In genomic region chr11:46526489-46527215, GRCh38 we compare ENCODE assay signal across 24 cellular contexts.
A peak's percentile ranks its signal among the peaks of the same experiment; 100 is the strongest.
DNase-seq lines count a peak whose midpoint lies in the region; ATAC-seq, FAIRE-seq and TF ChIP-seq lines count a peak whose summit lies in the region.
"Had no signal": no experiment of that assay in that cellular context is flagged by ENCODE, and none has a peak within 500 bp of the region (broad histone marks: within the 10 kb centered on the region; RNA-seq: fewer than 3 reads in every experiment).

No MANE protein-coding gene starts in this region.

- H4K20me1 ChIP-seq in mammary epithelial cell (ENCODE audit: insufficient read depth, low read length) = peaks cover 3% of the 10 kb centered on the region

- dilution Hi-C loops in mammary epithelial cell (cut with HindIII; ENCODE audit: low sequenced_read_pairs) = no loop called here

- H3K27me3 ChIP-seq in mammary epithelial cell (ENCODE audit: insufficient read depth, low read length) (no peaks in the 10 kb centered on the region), breast epithelium (no peaks in the 10 kb centered on the region), RWPE2 (ENCODE audit: insufficient read depth, poor library complexity, severe bottlenecking) (no peaks in the 10 kb centered on the region), small intestine (ENCODE audit: control insufficient read depth in 2 of 2, insufficient read depth in 2 of 2, low read length in 2 of 2) (no peaks in the 10 kb centered on the region)
- H3K27me3 ChIP-seq: BE2C had no signal

- no peak overlapping the region for H3K4me3 ChIP-seq in mammary epithelial cell (replicated peaks in 1 of 3; ENCODE audit: insufficient read depth in 1 of 3, low read depth in 2 of 3, low read length in 3 of 3)
- H3K4me3 ChIP-seq in breast epithelium = no peak overlapping the region
- no peak overlapping the region for H3K4me3 ChIP-seq in RWPE2 (ENCODE audit: severe bottlenecking)
- no peak overlapping the region for H3K4me3 ChIP-seq in epithelial cell of esophagus (ENCODE audit: low read length)
- H3K4me3 ChIP-seq in small intestine (ENCODE audit: low read depth in 1 of 2, low read length in 2 of 2) = no peak overlapping the region

- TF ChIP-seq POLR2A in breast epithelium (IDR thresholded peaks at IDR 0.05) = no peak

- FAIRE-seq in small intestine (lab: Jason Lieb, UNC) = no peak
- FAIRE-seq: GM19239 had no signal

- in situ Hi-C loops in mammary epithelial cell (cut with MboI; ENCODE audit: low sequenced_read_pairs in 2 of 2) = loop anchor here in 1 of 2 donors (10.0 kb wide), 1 partner anchor 282 kb away; no protein-coding TSS in a partner anchor

- no peaks in the 10 kb centered on the region for H3K9me3 ChIP-seq in mammary epithelial cell (replicated peaks; ENCODE audit: insufficient read depth, low read length)
- H3K9me3 ChIP-seq in breast epithelium = no peaks in the 10 kb centered on the region
- no peaks in the 10 kb centered on the region for H3K9me3 ChIP-seq in RWPE2 (ENCODE audit: severe bottlenecking)
- H3K9me3 ChIP-seq in small intestine (ENCODE audit: control insufficient read depth, low read depth) = no peaks in the 10 kb centered on the region
- H3K9me3 ChIP-seq: BE2C had no signal

- H3K36me3 ChIP-seq in mammary epithelial cell (ENCODE audit: insufficient read depth, low read length) (no peaks in the 10 kb centered on the region), breast epithelium (no peaks in the 10 kb centered on the region), RWPE2 (ENCODE audit: low read depth) (no peaks in the 10 kb centered on the region), small intestine (ENCODE audit: control insufficient read depth in 2 of 2, insufficient read depth in 2 of 2, low read length in 2 of 2) (no peaks in the 10 kb centered on the region)
- H3K36me3 ChIP-seq: BE2C had no signal

- no peak overlapping the region for H3K9ac ChIP-seq in mammary epithelial cell (ENCODE audit: insufficient read depth, low read length)

- CTCF ChIA-PET in mammary epithelial cell (lab: Charles Lee; ENCODE audit: low non-redundant PET) = no interaction called here

- TF ChIP-seq CTCF in mammary epithelial cell (conservative IDR thresholded peaks at IDR 0.05 in 1 of 2, IDR thresholded peaks at IDR 0.05 in 1 of 2; ENCODE audit: extremely low read depth in 1 of 2, insufficient read depth in 1 of 2, low read depth in 1 of 2, low read length in 2 of 2) = no peak
- TF ChIP-seq CTCF in breast epithelium (IDR thresholded peaks at IDR 0.05) = no peak
- TF ChIP-seq CTCF in RWPE2 (IDR thresholded peaks at IDR 0.05; ENCODE audit: poor library complexity, severe bottlenecking) = no peak
- TF ChIP-seq CTCF in epithelial cell of esophagus (IDR thresholded peaks at IDR 0.05; ENCODE audit: insufficient read depth, low read depth, low read length, missing control alignments) = no peak

- ATAC-seq in RWPE2 (ENCODE audit: low read depth) = peak; percentile 57; the same call in 2 of the 3 replicates
- ATAC-seq: HCT116 had no signal

- peaks cover 3% of the 10 kb centered on the region for H3K4me1 ChIP-seq in mammary epithelial cell (ENCODE audit: insufficient read depth, low read length)
- H3K4me1 ChIP-seq in breast epithelium = peaks cover 0 to under 1% of the 10 kb centered on the region in 2 donors
- H3K4me1 ChIP-seq in RWPE2 (ENCODE audit: insufficient read depth, poor library complexity, severe bottlenecking) = no peaks in the 10 kb centered on the region
- H3K4me1 ChIP-seq in small intestine (ENCODE audit: control insufficient read depth in 2 of 2, insufficient read depth in 1 of 2, low read depth in 1 of 2, low read length in 1 of 2) = peaks cover 3 to 5% of the 10 kb centered on the region in 2 donors
- H3K4me1 ChIP-seq: BE2C had no signal

- no TSS peak for BruUV-seq in mammary epithelial cell (replicated peaks; lab: Mats Ljungman, UMichigan)

- intact Hi-C loops in mammary epithelial cell (cut with micrococcal nuclease) = no loop called here
- intact Hi-C loops in breast epithelium (cut with DNase I; ENCODE audit: low total_unique reads) = no loop called here
- intact Hi-C loops in posterior cingulate gyrus (cut with DNase I) = no loop called here

- 87% methylated on average over 1 of the region's 1 CpG for WGBS in mammary epithelial cell (ENCODE audit: low coverage, missing lambda C conversion rate)
- 98 to 100% (median 100%) methylated on average over 1 of the region's 1 CpG for WGBS in small intestine, 3 donors

- peak; percentile 54 for DNase-seq in mammary epithelial cell
- no peak for DNase-seq in breast epithelium (ENCODE audit: low spot score in 2 of 2)
- DNase-seq in RWPE2 (ENCODE audit: low spot score) = no peak
- DNase-seq in epithelial cell of esophagus (ENCODE audit: low read depth) = peak; percentile 66
- DNase-seq in small intestine = peak; percentile 52
- no peak for DNase-seq in posterior cingulate gyrus
- DNase-seq in SKM-1 (lab: John Stamatoyannopoulos, UW; ENCODE audit: unreplicated experiment) = no peak
- DNase-seq in stimulated activated CD4-positive, alpha-beta T cell treated with anti-CD3 and anti-CD28 coated beads, Interleukin-2, amount 100 ng/mL, for 48 hours = no peak
- DNase-seq: 8988T; ACHN; BE2C; CD8-positive, alpha-beta memory T cell; DMS 273 treated with DMSO at 0.1 percent for 48 hours; DMS79; MV-4-11; NCI-H1105; NCI-H146; NCI-H1930; NCI-H446 treated with DMSO at 0.1 percent for 48 hours; NCI-H526; RPMI8226; SHP77 treated with DMSO at 0.1 percent for 48 hours had no signal

- H3K79me2 ChIP-seq in mammary epithelial cell (ENCODE audit: insufficient read depth, low read length) = peaks cover 91% of the 10 kb centered on the region

- H3K27ac ChIP-seq in mammary epithelial cell (ENCODE audit: insufficient read depth, low read depth, low read length) (no peak overlapping the region), breast epithelium (no peak overlapping the region), RWPE2 (ENCODE audit: poor library complexity, severe bottlenecking) (no peak overlapping the region), small intestine (ENCODE audit: low read depth in 1 of 2, low read length in 1 of 2) (no peak overlapping the region)

- peak overlapping the region; percentile 20 for H3K4me2 ChIP-seq in mammary epithelial cell (ENCODE audit: insufficient read depth, low read depth, low read length)

- H2AFZ ChIP-seq in mammary epithelial cell (ENCODE audit: low read depth, low read length) = no peak overlapping the region

Comparison
In these comparisons a context has a peak if more than half of its experiments do, and no peak if none do; other contexts are left out.
1. DNase-seq: peak in mammary epithelial cell (single experiment), epithelial cell of esophagus (single experiment) and small intestine (single experiment); none in breast epithelium (0 of 2), RWPE2 (single experiment), posterior cingulate gyrus (0 of 10), SKM-1 (single experiment) and stimulated activated CD4-positive, alpha-beta T cell treated with anti-CD3 and anti-CD28 coated beads, Interleukin-2, amount 100 ng/mL, for 48 hours (0 of 2).